ENCODE assay signal across 13 cellular contexts in the genomic region with DNA sequence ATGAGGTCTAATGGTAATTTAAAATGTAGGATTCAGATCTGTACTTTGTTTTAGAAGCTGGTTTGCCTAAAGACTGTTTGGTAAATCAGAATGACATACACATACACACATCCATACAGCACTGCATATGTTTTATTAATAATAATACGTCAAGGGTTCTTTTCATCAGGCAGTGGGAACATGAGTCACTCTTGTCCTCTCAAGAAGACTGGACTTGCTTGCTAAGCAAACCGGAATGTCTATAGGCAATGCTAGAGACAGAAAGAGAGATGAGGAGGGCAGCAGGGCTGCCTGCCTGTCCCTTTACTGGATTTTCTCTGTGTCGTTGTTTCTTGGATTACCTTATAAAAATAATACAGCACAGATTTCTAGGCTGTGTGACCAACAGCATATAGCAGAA.
A peak's percentile ranks its signal among the peaks of the same experiment; 100 is the strongest.
DNase-seq lines count a peak whose midpoint lies in the region; ATAC-seq and TF ChIP-seq lines count a peak whose summit lies in the region.
"Had no signal": no experiment of that assay in that cellular context is flagged by ENCODE, and none has a peak within 500 bp of the region (broad histone marks: within the 10 kb centered on the region; RNA-seq: fewer than 3 reads in every experiment).

No MANE protein-coding gene starts in this region.

- H3K4me3 ChIP-seq in epithelial cell of esophagus (ENCODE audit: low read length) (no peak overlapping the region), smooth muscle cell (no peak overlapping the region)
- H3K4me3 ChIP-seq: BLaER1 had no signal

- H3K79me2 ChIP-seq in smooth muscle cell (ENCODE audit: low read depth): no peaks in the 10 kb centered on the region

- 34% methylated on average over 3 of the region's 3 CpGs for WGBS in smooth muscle cell (ENCODE audit: low lambda C conversion rate)

- no peaks in the 10 kb centered on the region for H3K27me3 ChIP-seq in smooth muscle cell (ENCODE audit: low read depth)
- H3K27me3 ChIP-seq: BLaER1 had no signal

- H3F3A ChIP-seq in smooth muscle cell (ENCODE audit: low read depth): no peaks in the 10 kb centered on the region

- DNase-seq in M059J (ENCODE audit: low read depth): peak; percentile 19
- peak; percentile 44 for DNase-seq in amniotic epithelial cell (ENCODE audit: low read depth)
- DNase-seq in epithelial cell of esophagus (ENCODE audit: low read depth): peak; percentile 73
- DNase-seq in smooth muscle cell (lab: John Stamatoyannopoulos, UW; ENCODE audit: unreplicated experiment): no peak
- DNase-seq in NCI-H345 (lab: John Stamatoyannopoulos, UW): no peak
- DNase-seq: DMS 273 treated with DMSO at 0.1 percent for 48 hours, H7, NCI-H146, NCI-H2107, SIG-M5 had no signal

- ATAC-seq in HG03108 (IDR thresholded peaks at IDR 0.05; ENCODE audit: unreplicated experiment) (no peak), HG03095 (IDR thresholded peaks at IDR 0.05; ENCODE audit: unreplicated experiment) (no peak)

- H3K4me2 ChIP-seq in smooth muscle cell: peak overlapping the region; percentile 2
- H3K4me2 ChIP-seq: BLaER1 had no signal

- no peaks in the 10 kb centered on the region for H3K9me3 ChIP-seq in smooth muscle cell (replicated peaks; ENCODE audit: low read depth)

- no peak for TF ChIP-seq CTCF in epithelial cell of esophagus (IDR thresholded peaks at IDR 0.05; ENCODE audit: insufficient read depth, low read depth, low read length, missing control alignments)
- no peak for TF ChIP-seq CTCF in smooth muscle cell (IDR thresholded peaks at IDR 0.05; ENCODE audit: borderline replicate concordance, insufficient read depth, poor library complexity, severe bottlenecking)

- H3K9ac ChIP-seq in smooth muscle cell (ENCODE audit: low read depth): no peak overlapping the region
- H3K9ac ChIP-seq: BLaER1 had no signal

- H3K4me1 ChIP-seq in smooth muscle cell (ENCODE audit: low read depth): no peaks in the 10 kb centered on the region
- H3K4me1 ChIP-seq: BLaER1 had no signal

- no peaks in the 10 kb centered on the region for H3K36me3 ChIP-seq in smooth muscle cell (ENCODE audit: low read depth)
- H3K36me3 ChIP-seq: BLaER1 had no signal

- no peaks in the 10 kb centered on the region for H4K20me1 ChIP-seq in smooth muscle cell (ENCODE audit: low read depth)
- H4K20me1 ChIP-seq: BLaER1 had no signal

- no peak overlapping the region for H2AFZ ChIP-seq in smooth muscle cell (ENCODE audit: low read depth)

- H3K27ac ChIP-seq in smooth muscle cell (ENCODE audit: low read depth): peak overlapping the region; percentile 21
- H3K27ac ChIP-seq: BLaER1 had no signal

Comparison
In these comparisons a context has a peak if more than half of its experiments do, and no peak if none do; other contexts are left out.
1. DNase-seq: peak in M059J (single experiment), amniotic epithelial cell (single experiment) and epithelial cell of esophagus (single experiment); none in smooth muscle cell (single experiment) and NCI-H345 (single experiment).